Comparison of ENCODE assay signal across 24 cellular contexts in the genomic region with DNA sequence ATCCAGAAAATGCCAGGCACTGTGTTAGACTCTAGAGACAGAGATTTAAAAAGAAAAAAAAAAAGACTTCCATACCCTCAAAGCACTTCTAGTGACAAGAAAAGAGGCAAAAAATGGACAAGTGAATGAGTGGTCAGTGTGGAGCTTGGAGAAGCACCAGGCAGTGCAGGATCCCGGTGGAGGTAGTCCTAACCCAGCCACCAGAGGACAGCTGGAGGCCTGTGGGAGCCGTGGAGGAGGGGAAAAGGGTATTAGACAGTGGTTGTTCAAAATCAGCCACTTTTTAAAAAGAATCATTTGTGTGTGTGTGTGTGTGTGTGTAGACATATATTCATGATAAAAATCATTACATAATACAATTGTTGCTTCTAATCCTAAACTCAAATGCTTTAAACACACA.
"Had no signal": no experiment of that assay in that cellular context is flagged by ENCODE, and none has a peak within 500 bp of the region (broad histone marks: within the 10 kb centered on the region; RNA-seq: fewer than 3 reads in every experiment).

No MANE protein-coding gene starts in this region.

- H3K4me3 Mint-ChIP-seq: activated CD4-positive, alpha-beta memory T cell treated with anti-CD3 and anti-CD28 coated beads for 36 hours; activated CD4-positive, alpha-beta T cell treated with anti-CD3 and anti-CD28 coated beads for 36 hours; activated CD4-positive, alpha-beta T cell treated with anti-CD3 and anti-CD28 coated beads, Interleukin-2, amount 10 ng/mL, durations not matched to agents 24 days and 14 days; activated naive CD4-positive, alpha-beta T cell treated with anti-CD3 and anti-CD28 coated beads, Interleukin-2, amount 10 ng/mL, durations not matched to agents 7 days and 5 days; activated T-cell treated with anti-CD3 and anti-CD28 coated beads, Interleukin-2, amount 50 U/mL, for 24 hours; activated T-cell treated with anti-CD3 and anti-CD28 coated beads, Interleukin-2, amount 50 U/mL, for 72 hours had no signal

- H3K36me3 Mint-ChIP-seq: activated CD4-positive, alpha-beta memory T cell treated with anti-CD3 and anti-CD28 coated beads for 36 hours; activated naive CD4-positive, alpha-beta T cell treated with anti-CD3 and anti-CD28 coated beads, Interleukin-2, amount 10 ng/mL, durations not matched to agents 7 days and 5 days; activated naive CD4-positive, alpha-beta T cell treated with anti-CD3 and anti-CD28 coated beads, Interleukin-2, amount 50 U/mL, for 72 hours had no signal

- FAIRE-seq: astrocyte, colon, frontal cortex had no signal

- H3K27me3 ChIP-seq: esophagus squamous epithelium had no signal

- ATAC-seq: activated CD4-positive, alpha-beta T cell treated with anti-CD3 and anti-CD28 coated beads for 36 hours; activated naive CD4-positive, alpha-beta T cell treated with anti-CD3 and anti-CD28 coated beads, Interleukin-2, amount 50 U/mL, for 72 hours; activated T-cell treated with anti-CD3 and anti-CD28 coated beads, Interleukin-2, amount 50 U/mL, for 72 hours had no signal

- DNase-seq: activated CD4-positive, alpha-beta memory T cell treated with anti-CD3 and anti-CD28 coated beads for 36 hours; activated CD4-positive, alpha-beta T cell treated with anti-CD3 and anti-CD28 coated beads for 36 hours; activated CD4-positive, alpha-beta T cell treated with anti-CD3 and anti-CD28 coated beads, Interleukin-2, amount 10 ng/mL, durations not matched to agents 24 days and 14 days; activated CD4-positive, CD25-positive, alpha-beta regulatory T cell; activated CD4-positive, CD25-positive, alpha-beta regulatory T cell treated with anti-CD3 and anti-CD28 coated beads, Interleukin-2, amount 50 U/mL, for 72 hours; activated CD8-positive, alpha-beta memory T cell treated with anti-CD3 and anti-CD28 coated beads for 24 hours; activated gamma-delta T cell; activated naive CD4-positive, alpha-beta T cell; activated naive CD4-positive, alpha-beta T cell treated with anti-CD3 and anti-CD28 coated beads, Interleukin-2, amount 10 ng/mL, durations not matched to agents 7 days and 5 days; activated T-cell treated with anti-CD3 and anti-CD28 coated beads, Interleukin-2, amount 50 U/mL, for 24 hours; activated T-cell treated with anti-CD3 and anti-CD28 coated beads, Interleukin-2, amount 50 U/mL, for 72 hours; amniotic stem cell; anterior cingulate cortex; caudate nucleus; cortex of kidney; effector memory CD4-positive, alpha-beta T cell; erythroblast; esophagus squamous epithelium; head of caudate nucleus; T-helper 2 cell had no signal

- H3K27ac Mint-ChIP-seq: activated CD4-positive, alpha-beta memory T cell treated with anti-CD3 and anti-CD28 coated beads for 36 hours; activated CD4-positive, alpha-beta T cell treated with anti-CD3 and anti-CD28 coated beads for 36 hours; activated CD4-positive, alpha-beta T cell treated with anti-CD3 and anti-CD28 coated beads, Interleukin-2, amount 10 ng/mL, durations not matched to agents 24 days and 14 days; activated naive CD4-positive, alpha-beta T cell treated with anti-CD3 and anti-CD28 coated beads, Interleukin-2, amount 10 ng/mL, durations not matched to agents 7 days and 5 days; activated naive CD4-positive, alpha-beta T cell treated with anti-CD3 and anti-CD28 coated beads, Interleukin-2, amount 50 U/mL, for 72 hours; activated T-cell treated with anti-CD3 and anti-CD28 coated beads, Interleukin-2, amount 50 U/mL, for 24 hours; activated T-cell treated with anti-CD3 and anti-CD28 coated beads, Interleukin-2, amount 50 U/mL, for 72 hours had no signal

- H3K9me3 ChIP-seq: esophagus squamous epithelium had no signal

- H3K4me3 ChIP-seq: esophagus squamous epithelium had no signal

- H3K27me3 Mint-ChIP-seq: activated CD4-positive, alpha-beta memory T cell treated with anti-CD3 and anti-CD28 coated beads for 36 hours; activated T-cell treated with anti-CD3 and anti-CD28 coated beads, Interleukin-2, amount 50 U/mL, for 24 hours had no signal

- H3K9me3 Mint-ChIP-seq: activated CD4-positive, alpha-beta memory T cell treated with anti-CD3 and anti-CD28 coated beads for 36 hours; activated CD4-positive, alpha-beta T cell treated with anti-CD3 and anti-CD28 coated beads, Interleukin-2, amount 10 ng/mL, durations not matched to agents 24 days and 14 days; activated naive CD4-positive, alpha-beta T cell treated with anti-CD3 and anti-CD28 coated beads, Interleukin-2, amount 10 ng/mL, durations not matched to agents 7 days and 5 days; activated naive CD4-positive, alpha-beta T cell treated with anti-CD3 and anti-CD28 coated beads, Interleukin-2, amount 50 U/mL, for 72 hours; activated T-cell treated with anti-CD3 and anti-CD28 coated beads, Interleukin-2, amount 50 U/mL, for 24 hours; activated T-cell treated with anti-CD3 and anti-CD28 coated beads, Interleukin-2, amount 50 U/mL, for 72 hours had no signal

- H3K36me3 ChIP-seq: esophagus squamous epithelium had no signal

- H3K27ac ChIP-seq: esophagus squamous epithelium had no signal
